ENCODE assay signal across 8 cellular contexts in genomic region chr17:29178750-29179231, GRCh38. TPM values are rescaled to one million over a fixed set of nuclear protein-coding genes. Genes with fewer than 3 reads are reported as not detected.
A peak's percentile ranks its signal among the peaks of the same experiment; 100 is the strongest.
DNase-seq lines count a peak whose midpoint lies in the region; ATAC-seq and TF ChIP-seq lines count a peak whose summit lies in the region.

No MANE protein-coding gene starts in this region.

- CTCF ChIA-PET in activated naive CD4-positive, alpha-beta T cell treated with anti-CD3 and anti-CD28 coated beads for 36 hours (lab: Charles Lee), result interaction anchor here (0.5 to 14.7 kb wide), 8 partner anchors 15 to 215 kb away, joined by 3 to 261 read pairs (median 7); no protein-coding TSS in a partner anchor

- H3K27me3 Mint-ChIP-seq in activated naive CD4-positive, alpha-beta T cell treated with anti-CD3 and anti-CD28 coated beads for 36 hours (ENCODE audit: low read depth), result no peaks in the 10 kb centered on the region

- H3K56ac ChIP-seq in mesendoderm (ENCODE audit: low read length), result peak overlapping the region; percentile 68

- no peak for TF ChIP-seq CTCF in upper lobe of left lung (IDR thresholded peaks at IDR 0.05)

- H4K8ac ChIP-seq in mesendoderm (ENCODE audit: low read depth, low read length), result no peak overlapping the region

- no peaks in the 10 kb centered on the region for H3K27me3 ChIP-seq in mesendoderm (ENCODE audit: insufficient read depth, low read length, poor library complexity)
- no peaks in the 10 kb centered on the region for H3K27me3 ChIP-seq in upper lobe of left lung

- TF ChIP-seq EP300 in upper lobe of left lung (IDR thresholded peaks at IDR 0.05), result no peak

- H3K36me3 Mint-ChIP-seq in activated naive CD4-positive, alpha-beta T cell treated with anti-CD3 and anti-CD28 coated beads for 36 hours (ENCODE audit: low read depth), result no peaks in the 10 kb centered on the region

- H3K79me2 ChIP-seq in mesendoderm (ENCODE audit: control insufficient read depth, insufficient read depth, low read length), result no peaks in the 10 kb centered on the region

- H3K9ac ChIP-seq in mesendoderm (ENCODE audit: low read length), result peak overlapping the region; percentile 46

- WGBS in mesendoderm (ENCODE audit: extremely low coverage, insufficient coverage, low lambda C conversion rate), result no CpG with 5 or more reads among the region's 8 CpGs
- WGBS in upper lobe of left lung, 2 donors, result 28 to 63% methylated on average over 6 to 8 of the region's 8 CpGs

- H3K9me3 Mint-ChIP-seq in activated naive CD4-positive, alpha-beta T cell treated with anti-CD3 and anti-CD28 coated beads for 36 hours, result no peaks in the 10 kb centered on the region

- H3K9me3 ChIP-seq in upper lobe of left lung, result no peaks in the 10 kb centered on the region

- no peak overlapping the region for H4K5ac ChIP-seq in mesendoderm (ENCODE audit: low read length)

- H3K27ac ChIP-seq in caudate nucleus (ENCODE audit: low read depth, low read length), result peak overlapping the region; percentile 90
- H3K27ac ChIP-seq in mesendoderm (ENCODE audit: low read depth, low read length), result no peak overlapping the region
- H3K27ac ChIP-seq in upper lobe of left lung, result peak overlapping the region; percentile 83 to 93 (median 88)

- H3K4me1 ChIP-seq in mesendoderm (ENCODE audit: control insufficient read depth, low read depth, low read length), result peaks cover 14% of the 10 kb centered on the region
- H3K4me1 ChIP-seq in upper lobe of left lung, result peaks cover 44 to 59% (median 51%) of the 10 kb centered on the region in 4 donors

- H3K79me1 ChIP-seq in mesendoderm (ENCODE audit: low read length), result no peaks in the 10 kb centered on the region

- H3K23ac ChIP-seq in mesendoderm (ENCODE audit: low read length), result no peak overlapping the region

- no peak for DNase-seq in activated naive CD4-positive, alpha-beta T cell treated with anti-CD3 and anti-CD28 coated beads for 36 hours
- no peak for DNase-seq in activated naive CD4-positive, alpha-beta T cell treated with Interleukin-2 at 50 U/mL for 16 hours
- DNase-seq in caudate nucleus (lab: John Stamatoyannopoulos, UW) (peak in 15 of 61 donors; percentile 15 to 56 (median 44)), mesendoderm (peak; percentile 37), upper lobe of left lung (peak in 1 of 2 donors; percentile 71), NCI-H128 (lab: John Stamatoyannopoulos, UW; ENCODE audit: unreplicated experiment) (no peak)

- H2BK5ac ChIP-seq in mesendoderm (ENCODE audit: low read length), result no peak overlapping the region

- H3K4me2 ChIP-seq in mesendoderm (ENCODE audit: low read length), result peak overlapping the region; percentile 10

- no peak overlapping the region for H3K27ac Mint-ChIP-seq in activated naive CD4-positive, alpha-beta T cell treated with anti-CD3 and anti-CD28 coated beads for 36 hours

- H2BK15ac ChIP-seq in mesendoderm (replicated peaks; ENCODE audit: low read depth), result no peak overlapping the region

- peaks cover 26% of the 10 kb centered on the region for H3K4me1 Mint-ChIP-seq in activated naive CD4-positive, alpha-beta T cell treated with anti-CD3 and anti-CD28 coated beads for 36 hours (ENCODE audit: low read depth)

- H3K4me3 Mint-ChIP-seq in activated naive CD4-positive, alpha-beta T cell treated with anti-CD3 and anti-CD28 coated beads for 36 hours, result peak overlapping the region; percentile 32

- ATAC-seq in upper lobe of left lung (ENCODE audit: low FRiP score in 2 of 2) (peak in 1 of 2 donors; percentile 35), HG02610 (IDR thresholded peaks at IDR 0.05; ENCODE audit: unreplicated experiment) (no peak), GM19023 (IDR thresholded peaks at IDR 0.05; ENCODE audit: unreplicated experiment) (no peak)

- H2BK120ac ChIP-seq in mesendoderm (ENCODE audit: low read depth, low read length), result no peak overlapping the region

- peak overlapping the region; percentile 15 for H3K18ac ChIP-seq in mesendoderm (ENCODE audit: low read length)

- H3K4me3 ChIP-seq in mesendoderm (ENCODE audit: low read length) (no peak overlapping the region), upper lobe of left lung (peak overlapping the region in 3 of 4 donors; percentile 54 to 68 (median 58))

- no peaks in the 10 kb centered on the region for H3K36me3 ChIP-seq in mesendoderm (ENCODE audit: control insufficient read depth, insufficient read depth, low read length)
- H3K36me3 ChIP-seq in upper lobe of left lung, result no peaks in the 10 kb centered on the region

- intact Hi-C loops in activated naive CD4-positive, alpha-beta T cell treated with anti-CD3 and anti-CD28 coated beads for 36 hours (cut with micrococcal nuclease), result no loop called here

- peak overlapping the region; percentile 8 for H3K4ac ChIP-seq in mesendoderm (ENCODE audit: low read depth, low read length)

- no peak for TF ChIP-seq POLR2A in upper lobe of left lung (IDR thresholded peaks at IDR 0.05)

- peak overlapping the region; percentile 17 for H2AK5ac ChIP-seq in mesendoderm (ENCODE audit: low read length)

RNA-seq across cellular contexts. Expression of gene MYO18A, which starts 1.4 kb away (rescaled TPM):
- 10 to 100 TPM; 23.8 to 25.0 TPM for total RNA-seq in activated naive CD4-positive, alpha-beta T cell treated with anti-CD3 and anti-CD28 coated beads for 36 hours
- 12.7 TPM for polyA plus RNA-seq in mesendoderm (2013, experiment 1 of 2)
- polyA plus RNA-seq in mesendoderm (2013, experiment 2 of 2), result 11.4 TPM
- total RNA-seq in upper lobe of left lung, result 100 to 1,000 TPM in 1 of 6 donors, 10 to 100 TPM in 5; 37.4 to 214 (median 67.4) TPM
